In genomic region chr6:169421890-169422289, GRCh38 we compare ENCODE assay signal across 37 cellular contexts.
"Had no signal": no experiment of that assay in that cellular context is flagged by ENCODE, and none has a peak within 500 bp of the region (broad histone marks: within the 10 kb centered on the region; RNA-seq: fewer than 3 reads in every experiment).

No MANE protein-coding gene starts in this region.

- H3K4me1 Mint-ChIP-seq: activated B cell treated with CpG ODN at 0.5 μM for 24 hours; activated CD4-positive, alpha-beta memory T cell treated with anti-CD3 and anti-CD28 coated beads, Interleukin-2, amount 10 ng/mL, durations not matched to agents 7 days and 5 days; activated CD4-positive, alpha-beta T cell treated with anti-CD3 and anti-CD28 coated beads for 36 hours; activated CD4-positive, alpha-beta T cell treated with anti-CD3 and anti-CD28 coated beads, Interleukin-2, amount 10 ng/mL, durations not matched to agents 7 days and 5 days; activated CD8-positive, alpha-beta memory T cell treated with anti-CD3 and anti-CD28 coated beads, Interleukin-2, amount 10 ng/mL, durations not matched to agents 7 days and 5 days; activated naive CD4-positive, alpha-beta T cell treated with anti-CD3 and anti-CD28 coated beads, Interleukin-2, amount 10 ng/mL, durations not matched to agents 7 days and 5 days; activated naive CD8-positive, alpha-beta T cell treated with anti-CD3 and anti-CD28 coated beads, Interleukin-2, amount 10 ng/mL, durations not matched to agents 7 days and 5 days; activated naive CD8-positive, alpha-beta T cell treated with anti-CD3 and anti-CD28 coated beads, Interleukin-2, amount 50 U/mL, for 24 hours had no signal

- H3K9me3 Mint-ChIP-seq: activated B cell treated with CpG ODN at 0.5 μM for 24 hours; activated naive CD4-positive, alpha-beta T cell treated with anti-CD3 and anti-CD28 coated beads, Interleukin-2, amount 50 U/mL, for 24 hours; activated naive CD8-positive, alpha-beta T cell treated with anti-CD3 and anti-CD28 coated beads, Interleukin-2, amount 10 ng/mL, durations not matched to agents 7 days and 5 days; activated naive CD8-positive, alpha-beta T cell treated with anti-CD3 and anti-CD28 coated beads, Interleukin-2, amount 50 U/mL, for 24 hours; activated T-cell treated with anti-CD3 and anti-CD28 coated beads, Interleukin-2, amount 50 U/mL, for 24 hours; activated T-helper 2 cell treated with anti-CD3 and anti-CD28 coated beads, Interferon-gamma antibody, Interleukin-2, Interleukin-4, amounts not matched to agents 10 μg/mL and 5 μg/mL and 100 μg/mL, durations not matched to agents 14 hours and 24 hours and 36 hours had no signal

- ATAC-seq: activated CD4-positive, alpha-beta T cell treated with anti-CD3 and anti-CD28 coated beads for 36 hours; activated CD8-positive, alpha-beta memory T cell treated with anti-CD3 and anti-CD28 coated beads, Interleukin-2, amount 10 ng/mL, durations not matched to agents 7 days and 5 days; activated CD8-positive, alpha-beta T cell treated with anti-CD3 and anti-CD28 coated beads, Interleukin-2, amount 10 ng/mL, durations not matched to agents 7 days and 5 days; activated naive CD8-positive, alpha-beta T cell treated with anti-CD3 and anti-CD28 coated beads, Interleukin-2, amount 50 U/mL, for 24 hours; body of pancreas had no signal

- H3K36me3 Mint-ChIP-seq: activated CD8-positive, alpha-beta memory T cell treated with anti-CD3 and anti-CD28 coated beads, Interleukin-2, amount 10 ng/mL, durations not matched to agents 7 days and 5 days; activated naive CD4-positive, alpha-beta T cell treated with anti-CD3 and anti-CD28 coated beads, Interleukin-2, amount 10 ng/mL, durations not matched to agents 7 days and 5 days; activated naive CD4-positive, alpha-beta T cell treated with anti-CD3 and anti-CD28 coated beads, Interleukin-2, amount 50 U/mL, for 24 hours; activated naive CD8-positive, alpha-beta T cell; activated naive CD8-positive, alpha-beta T cell treated with anti-CD3 and anti-CD28 coated beads, Interleukin-2, amount 10 ng/mL, durations not matched to agents 7 days and 5 days had no signal

- H3K4me3 Mint-ChIP-seq: activated B cell treated with CpG ODN at 0.5 μM for 24 hours; activated CD4-positive, alpha-beta memory T cell treated with anti-CD3 and anti-CD28 coated beads, Interleukin-2, amount 10 ng/mL, durations not matched to agents 7 days and 5 days; activated CD4-positive, alpha-beta T cell treated with anti-CD3 and anti-CD28 coated beads for 36 hours; activated CD4-positive, alpha-beta T cell treated with anti-CD3 and anti-CD28 coated beads, Interleukin-2, amount 10 ng/mL, durations not matched to agents 7 days and 5 days; activated CD8-positive, alpha-beta memory T cell treated with anti-CD3 and anti-CD28 coated beads, Interleukin-2, amount 10 ng/mL, durations not matched to agents 7 days and 5 days; activated CD8-positive, alpha-beta T cell treated with anti-CD3 and anti-CD28 coated beads, Interleukin-2, amount 10 ng/mL, durations not matched to agents 7 days and 5 days; activated naive CD4-positive, alpha-beta T cell treated with anti-CD3 and anti-CD28 coated beads, Interleukin-2, amount 10 ng/mL, durations not matched to agents 7 days and 5 days; activated naive CD4-positive, alpha-beta T cell treated with anti-CD3 and anti-CD28 coated beads, Interleukin-2, amount 50 U/mL, for 24 hours; activated naive CD8-positive, alpha-beta T cell; activated naive CD8-positive, alpha-beta T cell treated with anti-CD3 and anti-CD28 coated beads, Interleukin-2, amount 10 ng/mL, durations not matched to agents 7 days and 5 days; activated naive CD8-positive, alpha-beta T cell treated with anti-CD3 and anti-CD28 coated beads, Interleukin-2, amount 50 U/mL, for 24 hours; activated T-cell treated with anti-CD3 and anti-CD28 coated beads, Interleukin-2, amount 50 U/mL, for 24 hours; T-helper 1 cell treated with Interleukin-12 subunit alpha and Interleukin-12 subunit beta and Interleukin-4 antibody, amounts not matched to agents 30 μg/mL and 1 μg/mL, for 36 hours; T-helper 2 cell treated with Interferon-gamma antibody and Interleukin-4, amounts not matched to agents 5 μg/mL and 100 μg/mL, for 36 hours had no signal

- H3K27ac ChIP-seq: ascending aorta, body of pancreas, brain microvascular endothelial cell, breast epithelium, VCaP had no signal

- H3K27ac Mint-ChIP-seq: activated B cell treated with CpG ODN at 0.5 μM for 24 hours; activated CD4-positive, alpha-beta memory T cell treated with anti-CD3 and anti-CD28 coated beads, Interleukin-2, amount 10 ng/mL, durations not matched to agents 7 days and 5 days; activated CD4-positive, alpha-beta T cell treated with anti-CD3 and anti-CD28 coated beads for 36 hours; activated CD4-positive, alpha-beta T cell treated with anti-CD3 and anti-CD28 coated beads, Interleukin-2, amount 10 ng/mL, durations not matched to agents 7 days and 5 days; activated CD8-positive, alpha-beta memory T cell treated with anti-CD3 and anti-CD28 coated beads, Interleukin-2, amount 10 ng/mL, durations not matched to agents 7 days and 5 days; activated CD8-positive, alpha-beta T cell treated with anti-CD3 and anti-CD28 coated beads, Interleukin-2, amount 10 ng/mL, durations not matched to agents 7 days and 5 days; activated naive CD4-positive, alpha-beta T cell treated with anti-CD3 and anti-CD28 coated beads, Interleukin-2, amount 10 ng/mL, durations not matched to agents 7 days and 5 days; activated naive CD4-positive, alpha-beta T cell treated with anti-CD3 and anti-CD28 coated beads, Interleukin-2, amount 50 U/mL, for 24 hours; activated naive CD8-positive, alpha-beta T cell; activated naive CD8-positive, alpha-beta T cell treated with anti-CD3 and anti-CD28 coated beads, Interleukin-2, amount 10 ng/mL, durations not matched to agents 7 days and 5 days; activated T-cell treated with anti-CD3 and anti-CD28 coated beads, Interleukin-2, amount 50 U/mL, for 24 hours; activated T-helper 2 cell treated with anti-CD3 and anti-CD28 coated beads, Interferon-gamma antibody, Interleukin-2, Interleukin-4, amounts not matched to agents 10 μg/mL and 5 μg/mL and 100 μg/mL, durations not matched to agents 14 hours and 24 hours and 36 hours; T-helper 1 cell treated with Interleukin-12 subunit alpha and Interleukin-12 subunit beta and Interleukin-4 antibody, amounts not matched to agents 30 μg/mL and 1 μg/mL, for 36 hours; T-helper 2 cell treated with Interferon-gamma antibody and Interleukin-4, amounts not matched to agents 5 μg/mL and 100 μg/mL, for 36 hours had no signal

- H3K27me3 Mint-ChIP-seq: activated B cell treated with CpG ODN at 0.5 μM for 24 hours; activated CD4-positive, alpha-beta T cell treated with anti-CD3 and anti-CD28 coated beads for 36 hours; activated CD4-positive, alpha-beta T cell treated with anti-CD3 and anti-CD28 coated beads, Interleukin-2, amount 10 ng/mL, durations not matched to agents 7 days and 5 days; activated CD8-positive, alpha-beta memory T cell treated with anti-CD3 and anti-CD28 coated beads, Interleukin-2, amount 10 ng/mL, durations not matched to agents 7 days and 5 days; activated naive CD4-positive, alpha-beta T cell treated with anti-CD3 and anti-CD28 coated beads, Interleukin-2, amount 10 ng/mL, durations not matched to agents 7 days and 5 days; activated naive CD4-positive, alpha-beta T cell treated with anti-CD3 and anti-CD28 coated beads, Interleukin-2, amount 50 U/mL, for 24 hours; activated naive CD8-positive, alpha-beta T cell treated with anti-CD3 and anti-CD28 coated beads, Interleukin-2, amount 10 ng/mL, durations not matched to agents 7 days and 5 days had no signal

- DNase-seq: activated B cell treated with CpG ODN at 0.5 μM for 24 hours; activated CD4-positive, alpha-beta memory T cell treated with anti-CD3 and anti-CD28 coated beads, Interleukin-2, amount 10 ng/mL, durations not matched to agents 7 days and 5 days; activated CD4-positive, alpha-beta T cell treated with anti-CD3 and anti-CD28 coated beads for 36 hours; activated CD4-positive, alpha-beta T cell treated with anti-CD3 and anti-CD28 coated beads for 48 hours; activated CD4-positive, alpha-beta T cell treated with anti-CD3 and anti-CD28 coated beads, Interleukin-2, amount 10 ng/mL, durations not matched to agents 7 days and 5 days; activated CD4-positive, alpha-beta T cell treated with anti-CD3 and anti-CD28 coated beads, Interleukin-2, amount 50 U/mL, for 48 hours; activated CD4-positive, CD25-positive, alpha-beta regulatory T cell treated with anti-CD3 and anti-CD28 coated beads, Interleukin-2, amount 50 U/mL, for 72 hours; activated CD8-positive, alpha-beta memory T cell treated with anti-CD3 and anti-CD28 coated beads for 24 hours; activated CD8-positive, alpha-beta memory T cell treated with anti-CD3 and anti-CD28 coated beads, Interleukin-2, amount 10 ng/mL, durations not matched to agents 7 days and 5 days; activated CD8-positive, alpha-beta memory T cell treated with anti-CD3 and anti-CD28 coated beads, Interleukin-2, amount 50 U/mL, for 48 hours; activated CD8-positive, alpha-beta T cell treated with anti-CD3 and anti-CD28 coated beads, Interleukin-2, amount 10 ng/mL, durations not matched to agents 7 days and 5 days; activated effector memory CD4-positive, alpha-beta T cell treated with Interleukin-2 at 50 U/mL for 16 hours; activated gamma-delta T cell; activated naive CD4-positive, alpha-beta T cell treated with anti-CD3 and anti-CD28 coated beads, Interleukin-2, amount 10 ng/mL, durations not matched to agents 7 days and 5 days; activated naive CD4-positive, alpha-beta T cell treated with Interleukin-2 at 50 U/mL for 16 hours; activated naive CD8-positive, alpha-beta T cell treated with anti-CD3 and anti-CD28 coated beads, Interleukin-2, amount 10 ng/mL, durations not matched to agents 7 days and 5 days; activated naive CD8-positive, alpha-beta T cell treated with anti-CD3 and anti-CD28 coated beads, Interleukin-2, amount 50 U/mL, for 24 hours; activated T-cell treated with anti-CD3 and anti-CD28 coated beads, Interleukin-2, amount 50 U/mL, for 24 hours; activated T-cell treated with anti-CD3 and anti-CD28 coated beads, Interleukin-2, amount 50 U/mL, for 48 hours; amygdala; anterior cingulate cortex; body of pancreas; brain microvascular endothelial cell; central memory CD4-positive, alpha-beta T cell; SW 1271; T-helper 1 cell; T-helper 2 cell; T-helper 9 cell had no signal

- H3K4me3 ChIP-seq: ascending aorta, body of pancreas, breast epithelium had no signal

- H3K4me1 ChIP-seq: ascending aorta, body of pancreas, breast epithelium had no signal

- FAIRE-seq: TTC549 had no signal

- H3K9me3 ChIP-seq: ascending aorta, body of pancreas, breast epithelium had no signal

- H3K27me3 ChIP-seq: ascending aorta, body of pancreas, brain microvascular endothelial cell, breast epithelium had no signal

- H3K36me3 ChIP-seq: ascending aorta, brain microvascular endothelial cell, breast epithelium had no signal
